8 cellular contexts compared by ENCODE assay signal in the genomic region with DNA sequence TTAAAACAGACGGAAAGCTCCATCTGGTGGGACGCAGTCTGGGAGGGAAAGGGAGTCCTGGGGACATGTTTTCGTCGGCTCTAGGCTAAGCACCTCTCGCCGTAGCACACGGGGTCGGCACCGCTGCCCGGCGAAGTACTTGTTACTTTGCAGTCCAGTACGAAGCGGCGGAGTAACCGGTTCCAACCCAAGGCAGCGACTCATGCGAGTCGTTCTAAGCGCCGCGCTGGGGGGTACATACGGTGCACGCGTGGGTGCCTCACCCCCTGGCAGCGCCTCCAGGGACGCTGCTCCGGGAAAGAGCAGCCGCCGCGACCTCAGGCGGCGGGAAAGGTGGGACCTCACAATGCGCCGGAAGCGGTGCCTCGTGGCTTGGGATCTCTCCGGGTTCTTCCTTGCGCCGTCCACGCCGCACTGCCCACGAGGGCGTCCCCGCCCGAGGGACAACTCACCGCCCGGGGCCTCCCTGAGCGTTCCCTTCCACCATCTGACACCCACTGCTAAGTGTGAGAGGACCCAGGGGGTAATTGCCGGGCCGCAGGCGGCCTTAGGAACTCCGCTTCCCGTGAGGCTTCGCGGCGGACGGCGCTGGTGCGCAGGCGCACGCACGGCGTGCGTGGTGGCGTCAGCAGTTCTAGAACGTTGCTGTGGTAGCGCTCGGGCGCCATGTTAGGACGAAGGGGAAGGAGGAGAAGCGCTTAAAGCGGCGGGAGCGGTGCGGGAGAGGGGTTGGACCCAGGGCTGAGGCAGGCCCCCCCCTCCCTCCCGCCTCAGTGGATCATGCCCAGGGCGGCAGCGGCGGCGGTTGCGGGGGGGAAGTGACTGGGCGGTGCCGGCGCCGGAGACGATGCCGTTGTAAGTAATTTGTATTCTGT. TPM values are rescaled to one million over a fixed set of nuclear protein-coding genes. Genes with fewer than 3 reads are reported as not detected.
DNase-seq lines count a peak whose midpoint lies in the region; ATAC-seq, FAIRE-seq and TF ChIP-seq lines count a peak whose summit lies in the region.

PAPOLA (plus strand) TSS at position 637 of the 875 bp plus-strand sequence; CDS start at position 848, 211 bp downstream.

- TF ChIP-seq CTCF in GM13977 (IDR thresholded peaks at IDR 0.05; ENCODE audit: extremely low read depth, insufficient read depth, missing control alignments), result peak; percentile 24
- TF ChIP-seq CTCF in psoas muscle (IDR thresholded peaks at IDR 0.05), result peak; percentile 17

- no peak for FAIRE-seq in urothelium cell line (lab: Jason Lieb, UNC)

- ATAC-seq in HG02884 (IDR thresholded peaks at IDR 0.05; ENCODE audit: unreplicated experiment) (peak; percentile 86), left ventricle myocardium superior (peak; percentile 98), psoas muscle (peak; percentile 98)

- peak within 1 kb of the TSS; percentile 98 for H3K27ac Mint-ChIP-seq in T-helper 1 cell treated with Interleukin-12 subunit alpha and Interleukin-12 subunit beta and Interleukin-4 antibody, amounts not matched to agents 30 μg/mL and 1 μg/mL, for 36 hours

- peaks cover 33% of the 10 kb centered on the region for H3K4me1 Mint-ChIP-seq in T-helper 1 cell treated with Interleukin-12 subunit alpha and Interleukin-12 subunit beta and Interleukin-4 antibody, amounts not matched to agents 30 μg/mL and 1 μg/mL, for 36 hours (ENCODE audit: low read depth)

- H3K27ac ChIP-seq in psoas muscle, result peak within 1 kb of the TSS; percentile 97

- intact Hi-C loops in left ventricle myocardium superior (cut with micrococcal nuclease) (no loop called here), psoas muscle (cut with DNase I) (loop anchor here in 1 of 2 donors (5.0 kb wide), 1 partner anchor 140 kb away; the partner anchor contains the start of genes ATG2B and GSKIP)

- H3K27me3 ChIP-seq in psoas muscle (ENCODE audit: insufficient read depth in 3 of 3, low read length in 2 of 3), result no peaks in the 10 kb centered on the region

- in situ Hi-C loops in GM13977 (cut with MboI; ENCODE audit: low pct_unique_long_range_greater_than_20kb, low sequenced_read_pairs, unreplicated experiment), result no loop called here

- peaks cover 11% of the 10 kb centered on the region for H3K36me3 Mint-ChIP-seq in T-helper 1 cell treated with Interleukin-12 subunit alpha and Interleukin-12 subunit beta and Interleukin-4 antibody, amounts not matched to agents 30 μg/mL and 1 μg/mL, for 36 hours (ENCODE audit: low read depth)

- H3K4me1 ChIP-seq in psoas muscle, result peaks cover 34% of the 10 kb centered on the region

- DNase-seq in GM13977 (ENCODE audit: low spot score) (peak; percentile 95), NCI-H1694 (lab: John Stamatoyannopoulos, UW) (peak; percentile 99), amygdala (lab: John Stamatoyannopoulos, UW) (peak; percentile 67 to 98 (median 92)), left ventricle myocardium superior (peak; percentile 97), psoas muscle (peak; percentile 95 to 98), urothelium cell line (ENCODE audit: low spot score) (peak; percentile 88)

- no peaks in the 10 kb centered on the region for H3K9me3 ChIP-seq in psoas muscle

- peaks cover 11% of the 10 kb centered on the region for H3K27me3 Mint-ChIP-seq in T-helper 1 cell treated with Interleukin-12 subunit alpha and Interleukin-12 subunit beta and Interleukin-4 antibody, amounts not matched to agents 30 μg/mL and 1 μg/mL, for 36 hours (ENCODE audit: low read depth)

- WGBS in psoas muscle, 3 donors, result 0% methylated on average over 54 to 87 of the region's 87 CpGs

- H3K4me3 Mint-ChIP-seq in T-helper 1 cell treated with Interleukin-12 subunit alpha and Interleukin-12 subunit beta and Interleukin-4 antibody, amounts not matched to agents 30 μg/mL and 1 μg/mL, for 36 hours, result peak within 1 kb of the TSS; percentile 92

- no peaks in the 10 kb centered on the region for H3K9me3 Mint-ChIP-seq in T-helper 1 cell treated with Interleukin-12 subunit alpha and Interleukin-12 subunit beta and Interleukin-4 antibody, amounts not matched to agents 30 μg/mL and 1 μg/mL, for 36 hours

- H3K36me3 ChIP-seq in psoas muscle (ENCODE audit: insufficient read depth in 1 of 2, low read depth in 1 of 2), result peaks cover 0 to 2% of the 10 kb centered on the region in 2 donors

- peak within 1 kb of the TSS; percentile 88 for H3K4me3 ChIP-seq in psoas muscle

RNA-seq across cellular contexts. Expression of gene PAPOLA, which starts in this region (rescaled TPM):
- 166 TPM for total RNA-seq in left ventricle myocardium superior
- 100 to 1,000 TPM in 1 of 4 donors, 10 to 100 TPM in 3; 88.8 to 103 (median 93.8) TPM for total RNA-seq in psoas muscle
- polyA plus RNA-seq in psoas muscle, result 100 to 1,000 TPM in 1 of 3 donors, 10 to 100 TPM in 2; 55.5 to 141 (median 88.2) TPM

Comparison
In these comparisons a context has a peak if more than half of its experiments do, and no peak if none do; other contexts are left out.
1. Peak in every context shown above with its lines: DNase-seq, ATAC-seq, H3K4me3 ChIP-seq and H3K27ac ChIP-seq.